In genomic region chr20:53072923-53073579, GRCh38 we compare ENCODE assay signal across 14 cellular contexts.
DNase-seq lines count a peak whose midpoint lies in the region; ATAC-seq and FAIRE-seq lines count a peak whose summit lies in the region.
"Had no signal": no experiment of that assay in that cellular context is flagged by ENCODE, and none has a peak within 500 bp of the region (broad histone marks: within the 10 kb centered on the region; RNA-seq: fewer than 3 reads in every experiment).

No MANE protein-coding gene starts in this region.

- peaks cover 3% of the 10 kb centered on the region for H3K9me3 Mint-ChIP-seq in activated CD4-positive, alpha-beta T cell treated with anti-CD3 and anti-CD28 coated beads, Interleukin-2, amount 10 ng/mL, durations not matched to agents 7 days and 5 days
- peaks cover 9 to 11% of the 10 kb centered on the region in 2 donors for H3K9me3 Mint-ChIP-seq in activated naive CD4-positive, alpha-beta T cell treated with anti-CD3 and anti-CD28 coated beads, Interleukin-2, amount 50 U/mL, for 72 hours
- H3K9me3 Mint-ChIP-seq in activated T-helper 2 cell treated with anti-CD3 and anti-CD28 coated beads, Interferon-gamma antibody, Interleukin-2, Interleukin-4, amounts not matched to agents 10 μg/mL and 5 μg/mL and 100 μg/mL, durations not matched to agents 14 hours and 24 hours and 36 hours, result no peaks in the 10 kb centered on the region
- H3K9me3 Mint-ChIP-seq: CD4-positive, alpha-beta T cell had no signal

- H3K4me1 Mint-ChIP-seq in activated CD4-positive, alpha-beta T cell treated with anti-CD3 and anti-CD28 coated beads, Interleukin-2, amount 10 ng/mL, durations not matched to agents 7 days and 5 days, result peaks cover 27% of the 10 kb centered on the region
- peaks cover 28% of the 10 kb centered on the region for H3K4me1 Mint-ChIP-seq in activated T-helper 2 cell treated with anti-CD3 and anti-CD28 coated beads, Interferon-gamma antibody, Interleukin-2, Interleukin-4, amounts not matched to agents 10 μg/mL and 5 μg/mL and 100 μg/mL, durations not matched to agents 14 hours and 24 hours and 36 hours (ENCODE audit: low read depth)

- no peak for DNase-seq in activated CD4-positive, alpha-beta T cell treated with anti-CD3 and anti-CD28 coated beads, Interleukin-2, amount 10 ng/mL, durations not matched to agents 7 days and 5 days
- DNase-seq in activated CD4-positive, alpha-beta T cell treated with anti-CD3 and anti-CD28 coated beads for 1 hour, result no peak
- DNase-seq in activated naive CD4-positive, alpha-beta T cell treated with anti-CD3 and anti-CD28 coated beads, Interleukin-2, amount 50 U/mL, for 72 hours (ENCODE audit: low spot score in 2 of 2), result no peak
- DNase-seq in activated naive CD4-positive, alpha-beta T cell treated with Interleukin-2 at 50 U/mL for 16 hours, result no peak
- no peak for DNase-seq in activated T-helper 2 cell treated with anti-CD3 and anti-CD28 coated beads, Interferon-gamma antibody, Interleukin-2, Interleukin-4, amounts not matched to agents 10 μg/mL and 5 μg/mL and 100 μg/mL, durations not matched to agents 14 hours and 24 hours and 36 hours (ENCODE audit: low spot score)
- DNase-seq in urothelium cell line (ENCODE audit: low spot score) (no peak), middle frontal gyrus (ENCODE audit: extremely low spot score, low spot score) (no peak), OCI-M2 (lab: John Stamatoyannopoulos, UW; ENCODE audit: unreplicated experiment) (no peak)
- DNase-seq: ACHN; CD4-positive, alpha-beta T cell; DMS79; HCEC 1CT had no signal

- intact Hi-C loops in activated T-helper 2 cell treated with anti-CD3 and anti-CD28 coated beads, Interferon-gamma antibody, Interleukin-2, Interleukin-4, amounts not matched to agents 10 μg/mL and 5 μg/mL and 100 μg/mL, durations not matched to agents 14 hours and 24 hours and 36 hours (cut with micrococcal nuclease), result no loop called here

- no peak for ATAC-seq in activated naive CD4-positive, alpha-beta T cell treated with anti-CD3 and anti-CD28 coated beads, Interleukin-2, amount 50 U/mL, for 72 hours
- ATAC-seq: GM12878 had no signal

- POLR2A ChIA-PET in activated CD4-positive, alpha-beta T cell treated with anti-CD3 and anti-CD28 coated beads, Interleukin-2, amount 10 ng/mL, durations not matched to agents 7 days and 5 days (lab: Charles Lee), result interaction anchor here (0.5 kb wide), 1 partner anchor 516 kb away, joined by 5 read pairs; no protein-coding TSS in a partner anchor

- H3K27ac Mint-ChIP-seq in activated CD4-positive, alpha-beta T cell treated with anti-CD3 and anti-CD28 coated beads, Interleukin-2, amount 10 ng/mL, durations not matched to agents 7 days and 5 days, result peak overlapping the region; percentile 32
- H3K27ac Mint-ChIP-seq in activated naive CD4-positive, alpha-beta T cell treated with anti-CD3 and anti-CD28 coated beads, Interleukin-2, amount 50 U/mL, for 72 hours, result peak overlapping the region; percentile 90 to 99
- peak overlapping the region; percentile 17 for H3K27ac Mint-ChIP-seq in activated T-helper 2 cell treated with anti-CD3 and anti-CD28 coated beads, Interferon-gamma antibody, Interleukin-2, Interleukin-4, amounts not matched to agents 10 μg/mL and 5 μg/mL and 100 μg/mL, durations not matched to agents 14 hours and 24 hours and 36 hours
- H3K27ac Mint-ChIP-seq: CD4-positive, alpha-beta T cell had no signal

- peak; percentile 95 for FAIRE-seq in urothelium cell line (lab: Jason Lieb, UNC)
- FAIRE-seq: GM12878, GM18507 had no signal

- no peaks in the 10 kb centered on the region for H3K27me3 Mint-ChIP-seq in activated CD4-positive, alpha-beta T cell treated with anti-CD3 and anti-CD28 coated beads, Interleukin-2, amount 10 ng/mL, durations not matched to agents 7 days and 5 days
- H3K27me3 Mint-ChIP-seq in activated T-helper 2 cell treated with anti-CD3 and anti-CD28 coated beads, Interferon-gamma antibody, Interleukin-2, Interleukin-4, amounts not matched to agents 10 μg/mL and 5 μg/mL and 100 μg/mL, durations not matched to agents 14 hours and 24 hours and 36 hours (ENCODE audit: low read depth), result no peaks in the 10 kb centered on the region
- H3K27me3 Mint-ChIP-seq: CD4-positive, alpha-beta T cell had no signal

- CTCF ChIA-PET in activated CD4-positive, alpha-beta T cell treated with anti-CD3 and anti-CD28 coated beads, Interleukin-2, amount 10 ng/mL, durations not matched to agents 7 days and 5 days (lab: Charles Lee), result no interaction called here

- no peak overlapping the region for H3K4me3 Mint-ChIP-seq in activated CD4-positive, alpha-beta T cell treated with anti-CD3 and anti-CD28 coated beads, Interleukin-2, amount 10 ng/mL, durations not matched to agents 7 days and 5 days
- no peak overlapping the region for H3K4me3 Mint-ChIP-seq in activated T-helper 2 cell treated with anti-CD3 and anti-CD28 coated beads, Interferon-gamma antibody, Interleukin-2, Interleukin-4, amounts not matched to agents 10 μg/mL and 5 μg/mL and 100 μg/mL, durations not matched to agents 14 hours and 24 hours and 36 hours (ENCODE audit: low read depth)
- H3K4me3 Mint-ChIP-seq: CD4-positive, alpha-beta T cell had no signal

- H3K36me3 Mint-ChIP-seq in activated CD4-positive, alpha-beta T cell treated with anti-CD3 and anti-CD28 coated beads, Interleukin-2, amount 10 ng/mL, durations not matched to agents 7 days and 5 days (ENCODE audit: low read depth), result peaks cover 3% of the 10 kb centered on the region
- H3K36me3 Mint-ChIP-seq in activated naive CD4-positive, alpha-beta T cell treated with anti-CD3 and anti-CD28 coated beads, Interleukin-2, amount 50 U/mL, for 72 hours, result peaks cover 11 to 38% of the 10 kb centered on the region in 2 donors
- peaks cover 14% of the 10 kb centered on the region for H3K36me3 Mint-ChIP-seq in activated T-helper 2 cell treated with anti-CD3 and anti-CD28 coated beads, Interferon-gamma antibody, Interleukin-2, Interleukin-4, amounts not matched to agents 10 μg/mL and 5 μg/mL and 100 μg/mL, durations not matched to agents 14 hours and 24 hours and 36 hours (ENCODE audit: low read depth)

Comparison
In these comparisons a context has a peak if more than half of its experiments do, and no peak if none do; other contexts are left out.
1. H3K27ac Mint-ChIP-seq: peak in every context shown above with its lines; median percentile 94 in activated naive CD4-positive, alpha-beta T cell treated with anti-CD3 and anti-CD28 coated beads, Interleukin-2, amount 50 U/mL, for 72 hours; 32 in activated CD4-positive, alpha-beta T cell treated with anti-CD3 and anti-CD28 coated beads, Interleukin-2, amount 10 ng/mL, durations not matched to agents 7 days and 5 days; 17 in activated T-helper 2 cell treated with anti-CD3 and anti-CD28 coated beads, Interferon-gamma antibody, Interleukin-2, Interleukin-4, amounts not matched to agents 10 μg/mL and 5 μg/mL and 100 μg/mL, durations not matched to agents 14 hours and 24 hours and 36 hours.